ENCODE assay signal across 1 cellular context in genomic region chr17:37782460-37782859, GRCh38.
A peak's percentile ranks its signal among the peaks of the same experiment; 100 is the strongest.
TF ChIP-seq lines count a peak whose summit lies in the region.

No MANE protein-coding gene starts in this region.

TF ChIP-seq in GM12878, 131 proteins besides CTCF, POLR2A, EP300 and RAD21 (continued from another document):
- TF ChIP-seq SPI1 (IDR thresholded peaks at IDR 0.05; ENCODE audit: borderline replicate concordance, insufficient read depth, low read depth, low read length) (peak; percentile 91), IKZF1 (conservative IDR thresholded peaks at IDR 0.05) (peak; percentile 40; the same call in 1 of the 2 replicates)
